Comparison of ENCODE assay signal across 9 cellular contexts in the genomic region with DNA sequence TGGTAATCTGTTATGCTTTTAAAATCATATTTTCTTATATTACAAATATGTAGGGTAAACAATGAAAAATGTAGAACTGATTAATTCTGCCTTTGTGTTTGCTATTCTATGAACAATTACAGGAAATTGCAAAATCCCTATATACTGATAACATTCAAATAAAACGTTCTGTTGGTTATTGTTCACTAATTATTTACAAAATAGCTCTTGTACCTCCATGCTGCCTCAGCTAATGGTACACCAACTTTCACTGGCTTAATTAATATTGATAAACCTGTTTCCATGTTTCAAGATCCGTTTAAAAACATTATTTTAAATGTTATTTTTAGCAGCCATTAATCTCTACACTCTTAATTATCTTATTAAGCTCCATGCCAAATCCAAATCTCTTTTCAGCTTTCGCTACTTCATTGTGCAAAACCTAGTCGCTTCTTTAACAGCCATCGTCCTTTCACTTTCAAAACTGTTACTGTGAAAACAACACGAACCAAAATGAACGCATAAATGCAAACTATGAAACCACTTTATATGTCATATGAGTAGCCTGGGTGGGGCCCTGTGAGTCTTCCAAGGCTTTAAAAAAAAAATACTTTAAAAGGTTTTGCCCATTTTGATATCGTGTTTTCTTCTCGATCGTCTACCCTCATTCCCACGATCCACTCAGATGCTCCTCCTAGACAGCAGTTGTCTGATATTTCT.
DNase-seq lines count a peak whose midpoint lies in the region; ATAC-seq and TF ChIP-seq lines count a peak whose summit lies in the region.
"Had no signal": no experiment of that assay in that cellular context is flagged by ENCODE, and none has a peak within 500 bp of the region (broad histone marks: within the 10 kb centered on the region; RNA-seq: fewer than 3 reads in every experiment).

No MANE protein-coding gene starts in this region.

- no peaks in the 10 kb centered on the region for H3K27me3 ChIP-seq in esophagus muscularis mucosa
- no peaks in the 10 kb centered on the region for H3K27me3 ChIP-seq in endodermal cell (ENCODE audit: control insufficient read depth, insufficient read depth, low read length, poor library complexity, severe bottlenecking)

- TF ChIP-seq CTCF in esophagus muscularis mucosa (IDR thresholded peaks at IDR 0.05) (no peak), endodermal cell (conservative IDR thresholded peaks at IDR 0.05) (no peak)

- intact Hi-C loops in esophagus muscularis mucosa (cut with DNase I): no loop called here

- H3K27ac ChIP-seq in esophagus muscularis mucosa (replicated peaks in 1 of 4) (peak overlapping the region; percentile 53 to 69 (median 59)), endodermal cell (ENCODE audit: low read depth, low read length) (no peak overlapping the region)

- no peak for TF ChIP-seq EP300 in esophagus muscularis mucosa (IDR thresholded peaks at IDR 0.05)

- H3K36me3 ChIP-seq in esophagus muscularis mucosa (no peaks in the 10 kb centered on the region), endodermal cell (ENCODE audit: control insufficient read depth, insufficient read depth, low read length) (no peaks in the 10 kb centered on the region)

- H3K9ac ChIP-seq in endodermal cell (ENCODE audit: extremely low read depth, low read length, poor library complexity, severe bottlenecking): no peak overlapping the region

- H3K9me3 ChIP-seq in esophagus muscularis mucosa: no peaks in the 10 kb centered on the region
- H3K9me3 ChIP-seq in endodermal cell (ENCODE audit: control insufficient read depth, low read length): no peaks in the 10 kb centered on the region

- no peaks in the 10 kb centered on the region for H3K9me3 Mint-ChIP-seq in endodermal cell

- H3K4me3 ChIP-seq in GM08714 (ENCODE audit: low read length): peak overlapping the region; percentile 41; the same call in 1 of the 2 replicates
- H3K4me3 ChIP-seq in esophagus muscularis mucosa: peak overlapping the region; percentile 33 to 54 (median 49)
- peak overlapping the region; percentile 27 for H3K4me3 ChIP-seq in skeletal muscle cell (ENCODE audit: low read depth, low read length)
- H3K4me3 ChIP-seq in endodermal cell (ENCODE audit: low read length): no peak overlapping the region

- no peak for TF ChIP-seq POLR2A in esophagus muscularis mucosa (IDR thresholded peaks at IDR 0.05; ENCODE audit: low read depth)

- no peaks in the 10 kb centered on the region for H3K36me3 Mint-ChIP-seq in endodermal cell (ENCODE audit: low read depth)

- peaks cover 10% of the 10 kb centered on the region for H3K4me1 Mint-ChIP-seq in endodermal cell

- H3K4me1 ChIP-seq in esophagus muscularis mucosa (peaks cover 9 to 35% (median 19%) of the 10 kb centered on the region in 4 donors), endodermal cell (ENCODE audit: control insufficient read depth, insufficient read depth, low read length) (peaks cover 2% of the 10 kb centered on the region)

- ATAC-seq in GM19467 (IDR thresholded peaks at IDR 0.05; ENCODE audit: unreplicated experiment) (no peak), GM21717 (IDR thresholded peaks at IDR 0.05; ENCODE audit: unreplicated experiment) (no peak), HG03439 (IDR thresholded peaks at IDR 0.05; ENCODE audit: unreplicated experiment) (no peak)

- no peaks in the 10 kb centered on the region for H3K27me3 Mint-ChIP-seq in endodermal cell (ENCODE audit: insufficient read depth)

- WGBS in esophagus muscularis mucosa: 65% methylated on average over 11 of the region's 11 CpGs
- 95 to 96% methylated on average over 7 to 11 of the region's 11 CpGs for WGBS in endodermal cell (ENCODE audit: insufficient coverage in 1 of 2, insufficient read length in 1 of 2), 2 experiments

- peak; percentile 13 for DNase-seq in RPMI7951 (ENCODE audit: low read depth)
- DNase-seq in esophagus muscularis mucosa (ENCODE audit: extremely low spot score): no peak
- DNase-seq in skeletal muscle cell (ENCODE audit: low read depth): no peak
- DNase-seq in endodermal cell: no peak
- DNase-seq: NCI-H446 had no signal

- no peak overlapping the region for H3K27ac Mint-ChIP-seq in endodermal cell

- H3K4me3 Mint-ChIP-seq in endodermal cell: no peak overlapping the region
